ENCODE assay signal across 13 cellular contexts in the genomic region with DNA sequence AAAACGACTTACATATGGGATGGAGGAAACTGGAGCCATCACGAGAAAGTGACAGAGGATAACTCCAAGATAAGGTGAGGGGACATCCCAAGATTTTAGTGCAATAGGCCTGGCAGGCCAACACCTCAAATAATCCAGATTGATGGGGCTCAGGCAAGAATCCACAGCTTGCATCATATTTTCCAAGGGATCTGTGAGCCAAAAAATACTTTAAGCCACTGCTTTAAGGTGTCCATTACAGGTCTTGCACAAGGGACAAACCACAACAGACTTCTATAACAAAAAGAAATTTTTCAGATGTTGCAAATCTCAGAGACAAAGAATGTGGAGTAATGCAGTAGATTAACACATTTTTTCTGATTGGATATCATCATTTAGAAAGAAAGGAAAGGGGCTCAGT. TPM values are rescaled to one million over a fixed set of nuclear protein-coding genes. Genes with fewer than 3 reads are reported as not detected.
DNase-seq lines count a peak whose midpoint lies in the region; ATAC-seq, FAIRE-seq and TF ChIP-seq lines count a peak whose summit lies in the region.
"Had no signal": no experiment of that assay in that cellular context is flagged by ENCODE, and none has a peak within 500 bp of the region (broad histone marks: within the 10 kb centered on the region; RNA-seq: fewer than 3 reads in every experiment).

No MANE protein-coding gene starts in this region.

- peak overlapping the region; percentile 90 for H3K27ac ChIP-seq in ACC112 (ENCODE audit: low read depth, low read length)
- peak overlapping the region; percentile 26 for H3K27ac ChIP-seq in caudate nucleus (ENCODE audit: low read depth, low read length)
- peak overlapping the region in 1 of 2 donors; percentile 20 for H3K27ac ChIP-seq in left lung

- no peak overlapping the region for H3K27ac Mint-ChIP-seq in Caco-2 (ENCODE audit: unreplicated experiment)
- no peak overlapping the region for H3K27ac Mint-ChIP-seq in nephron progenitor cell

- H3K36me3 Mint-ChIP-seq in Caco-2 (ENCODE audit: insufficient read depth, unreplicated experiment) (no peaks in the 10 kb centered on the region), nephron progenitor cell (ENCODE audit: low read depth) (peaks cover 16% of the 10 kb centered on the region)

- ATAC-seq in left lung, result peak; percentile 21
- ATAC-seq in HG03354 (IDR thresholded peaks at IDR 0.05; ENCODE audit: poor library complexity, severe bottlenecking, unreplicated experiment), result no peak
- ATAC-seq: activated T-cell treated with anti-CD3 and anti-CD28 coated beads, Interleukin-2, amount 50 U/mL, for 4 hours had no signal

- H3K4me1 Mint-ChIP-seq in Caco-2 (ENCODE audit: low read depth, unreplicated experiment), result peaks cover under 1% of the 10 kb centered on the region
- H3K4me1 Mint-ChIP-seq in nephron progenitor cell, result peaks cover 4% of the 10 kb centered on the region

- TF ChIP-seq CTCF in left lung (IDR thresholded peaks at IDR 0.05), result no peak
- TF ChIP-seq CTCF in Caco-2 (IDR thresholded peaks at IDR 0.05; ENCODE audit: insufficient read depth in 1 of 2, low read depth in 1 of 2, low read length in 1 of 2, severe bottlenecking in 1 of 2, unreplicated experiment in 1 of 2), result no peak
- TF ChIP-seq CTCF in nephron progenitor cell (IDR thresholded peaks at IDR 0.05), result no peak

- H3K9me3 ChIP-seq in left lung (no peaks in the 10 kb centered on the region), Caco-2 (no peaks in the 10 kb centered on the region)
- H3K9me3 ChIP-seq: MG63 had no signal

- peaks cover 20% of the 10 kb centered on the region for H3K4me1 ChIP-seq in ACC112 (ENCODE audit: control insufficient read depth, insufficient read depth, low read length, unreplicated experiment)
- peaks cover 0 to 29% of the 10 kb centered on the region in 2 donors for H3K4me1 ChIP-seq in left lung
- peaks cover 7% of the 10 kb centered on the region; the same call in 1 of the 2 replicates for H3K4me1 ChIP-seq in Caco-2

- no TSS peak for BruUV-seq in Caco-2 (replicated peaks; lab: Mats Ljungman, UMichigan)

- peaks cover 86% of the 10 kb centered on the region for H3K79me2 ChIP-seq in ACC112 (ENCODE audit: control insufficient read depth, insufficient read depth, low read length, unreplicated experiment)

- intact Hi-C loops in left lung (cut with DNase I), result no loop called here
- intact Hi-C loops in Caco-2 (cut with micrococcal nuclease; ENCODE audit: unreplicated experiment), result no loop called here

- CTCF ChIA-PET in Caco-2 (lab: Charles Lee), result no interaction called here

- FAIRE-seq in HTR-8/SVneo (lab: Jason Lieb, UNC), result no peak
- FAIRE-seq: GM12891, keratinocyte had no signal

- POLR2A ChIA-PET in Caco-2 (lab: Charles Lee), result no interaction called here

- no peaks in the 10 kb centered on the region for H3K27me3 ChIP-seq in ACC112 (ENCODE audit: insufficient read depth, low read length)
- no peaks in the 10 kb centered on the region for H3K27me3 ChIP-seq in left lung
- H3K27me3 ChIP-seq in Caco-2 (replicated peaks; ENCODE audit: control insufficient read depth, insufficient read depth, low read length), result no peaks in the 10 kb centered on the region
- H3K27me3 ChIP-seq: MG63 had no signal

- no peaks in the 10 kb centered on the region for H3K36me3 ChIP-seq in ACC112 (ENCODE audit: insufficient read depth, low read length)
- H3K36me3 ChIP-seq in left lung, result no peaks in the 10 kb centered on the region
- no peaks in the 10 kb centered on the region for H3K36me3 ChIP-seq in Caco-2 (ENCODE audit: control insufficient read depth, insufficient read depth, low read length)
- H3K36me3 ChIP-seq: MG63 had no signal

- H3K4me3 Mint-ChIP-seq in Caco-2 (ENCODE audit: unreplicated experiment) (no peak overlapping the region), nephron progenitor cell (no peak overlapping the region)
- H3K4me3 Mint-ChIP-seq: activated T-cell treated with anti-CD3 and anti-CD28 coated beads, Interleukin-2, amount 50 U/mL, for 4 hours had no signal

- no peaks in the 10 kb centered on the region for H3K27me3 Mint-ChIP-seq in Caco-2 (ENCODE audit: insufficient read depth, unreplicated experiment)
- no peaks in the 10 kb centered on the region for H3K27me3 Mint-ChIP-seq in nephron progenitor cell (ENCODE audit: low read depth, poor library complexity)

- H3K4me3 ChIP-seq in ACC112 (ENCODE audit: low read depth, low read length), result no peak overlapping the region
- no peak overlapping the region for H3K4me3 ChIP-seq in left lung
- no peak overlapping the region for H3K4me3 ChIP-seq in Caco-2 (ENCODE audit: low read depth, low read length)
- H3K4me3 ChIP-seq: MG63 had no signal

- DNase-seq in HTR-8/SVneo (ENCODE audit: insufficient read length, low spot score) (peak; percentile 38), caudate nucleus (lab: John Stamatoyannopoulos, UW) (no peak), left lung (no peak), middle frontal gyrus (ENCODE audit: extremely low spot score, low spot score) (no peak), Caco-2 (no peak), nephron progenitor cell (no peak)
- DNase-seq: activated T-cell treated with anti-CD3 and anti-CD28 coated beads, Interleukin-2, amount 50 U/mL, for 4 hours; C1 segment of cervical spinal cord; MG63 had no signal

- H3K9me3 Mint-ChIP-seq in Caco-2 (ENCODE audit: unreplicated experiment) (no peaks in the 10 kb centered on the region), nephron progenitor cell (peaks cover 12% of the 10 kb centered on the region)
- H3K9me3 Mint-ChIP-seq: activated T-cell treated with anti-CD3 and anti-CD28 coated beads, Interleukin-2, amount 50 U/mL, for 4 hours had no signal

- no peak overlapping the region for H2AFZ ChIP-seq in ACC112 (ENCODE audit: low read length, unreplicated experiment)

RNA-seq across cellular contexts. Expression of gene DENND5A, which starts 45.6 kb away (rescaled TPM):
- total RNA-seq in left lung, result 10 to 100 TPM; 65.7 to 99.8 TPM
- total RNA-seq in Caco-2 (2022), result 54.3 and 58.0 TPM in 2 replicates
